In the genomic region with DNA sequence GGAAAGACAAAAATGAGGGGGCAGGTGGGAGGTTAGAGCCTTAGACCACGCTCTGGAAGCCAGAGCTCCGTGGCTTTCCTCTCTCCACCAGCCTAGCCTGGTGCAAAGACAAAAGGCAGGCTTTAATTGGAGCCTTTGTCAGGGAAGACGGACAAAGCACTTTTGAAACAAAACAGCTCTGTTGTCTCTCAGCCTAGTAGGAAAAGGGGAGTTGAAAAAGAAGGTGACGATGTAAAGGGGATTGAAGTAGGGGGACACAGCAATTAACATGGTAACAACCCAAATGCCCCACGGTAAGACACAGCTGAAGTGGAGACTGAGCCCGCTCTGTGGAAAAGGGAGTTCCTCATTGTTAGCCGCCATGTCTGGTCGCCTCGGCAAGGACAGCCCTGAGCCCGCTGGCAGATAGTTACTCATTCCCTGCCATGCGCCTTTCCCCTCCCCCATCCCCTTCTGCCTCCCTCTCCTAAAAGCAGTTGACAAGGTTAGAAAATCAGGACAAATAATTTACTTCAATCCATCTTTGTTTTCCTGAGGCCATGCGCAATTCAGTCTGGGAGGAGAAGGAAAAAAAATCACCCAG, we compare ENCODE assay signal across 12 cellular contexts.
DNase-seq lines count a peak whose midpoint lies in the region; ATAC-seq, FAIRE-seq and TF ChIP-seq lines count a peak whose summit lies in the region.
"Had no signal": no experiment of that assay in that cellular context is flagged by ENCODE, and none has a peak within 500 bp of the region (broad histone marks: within the 10 kb centered on the region; RNA-seq: fewer than 3 reads in every experiment).

No MANE protein-coding gene starts in this region.

- H3K27ac Mint-ChIP-seq in nephron, result no peak overlapping the region

- H3K27ac ChIP-seq in liver (ENCODE audit: low read depth in 1 of 2, low read length in 2 of 2) (peak overlapping the region; percentile 60 to 79), HepG2 (ENCODE audit: extremely low read length, insufficient read depth, low read length) (no peak overlapping the region)
- no peak overlapping the region for H3K27ac ChIP-seq in effector memory CD4-positive, alpha-beta T cell (ENCODE audit: insufficient read depth, low read length, poor library complexity, severe bottlenecking)

- H3K4me2 ChIP-seq in HepG2 (ENCODE audit: low read depth, low read length), result no peak overlapping the region

- no peak for TF ChIP-seq POLR2A in HepG2 (IDR thresholded peaks at IDR 0.05; ENCODE audit: insufficient read depth in 1 of 2, low read depth in 2 of 2, low read length in 2 of 2)

- H3K9me3 Mint-ChIP-seq in nephron, result no peaks in the 10 kb centered on the region

- no peak overlapping the region for H2AFZ ChIP-seq in HepG2 (ENCODE audit: low read length)

- DNase-seq in HepG2 (ENCODE audit: low spot score), result no peak
- DNase-seq in effector memory CD4-positive, alpha-beta T cell, result no peak
- no peak for DNase-seq in glomerular visceral epithelial cell (ENCODE audit: extremely low spot score)
- DNase-seq in activated gamma-delta T cell (lab: John Stamatoyannopoulos, UW), result no peak
- DNase-seq in HPDE6-E6E7 (ENCODE audit: extremely low spot score), result no peak
- DNase-seq: COR-L47 had no signal

- TF ChIP-seq CTCF in liver (IDR thresholded peaks at IDR 0.05; ENCODE audit: low read depth, low read length, missing input control) (no peak), HepG2 (CRISPR knock-in tag; IDR thresholded peaks at IDR 0.05) (no peak), nephron (IDR thresholded peaks at IDR 0.05; ENCODE audit: unreplicated experiment in 3 of 3) (no peak)

- TF ChIP-seq RAD21 in liver (IDR thresholded peaks at IDR 0.05), result no peak
- TF ChIP-seq RAD21 in HepG2 (CRISPR knock-in tag; IDR thresholded peaks at IDR 0.05), result no peak

- H3K4me3 Mint-ChIP-seq in nephron, result peak overlapping the region; percentile 24 to 73 (median 65)

- whole genome bisulfite sequencing in liver, result 80% methylated on average over 12 of the region's 12 CpGs
- WGBS in HepG2 (ENCODE audit: low lambda C conversion rate), result 97% methylated on average over 12 of the region's 12 CpGs

- no TSS peak for BruUV-seq in HepG2 (replicated peaks; lab: Mats Ljungman, UMichigan)

- in situ Hi-C loops in HepG2 (cut with HindIII; ENCODE audit: extremely low pct_ligation_motif_present, low pct_unique_long_range_greater_than_20kb), result no loop called here

- ATAC-seq in HepG2 (no peak), GM18907 (IDR thresholded peaks at IDR 0.05; ENCODE audit: unreplicated experiment) (no peak)

- peaks cover 6% of the 10 kb centered on the region for H3K36me3 Mint-ChIP-seq in nephron (ENCODE audit: low read depth)

- no peak for FAIRE-seq in HepG2 (lab: Jason Lieb, UNC)
- FAIRE-seq: colon, TTC549 had no signal

- peaks cover 30% of the 10 kb centered on the region for H3K4me1 Mint-ChIP-seq in nephron

- no peak overlapping the region for H3K4me3 ChIP-seq in liver (ENCODE audit: low read depth in 1 of 3, low read length in 3 of 3)
- H3K4me3 ChIP-seq in HepG2 (replicated peaks in 1 of 3; ENCODE audit: insufficient read depth in 1 of 3, low read depth in 2 of 3, low read length in 3 of 3), result no peak overlapping the region
- H3K4me3 ChIP-seq in effector memory CD4-positive, alpha-beta T cell (ENCODE audit: insufficient read depth, low read depth, low read length, poor library complexity, severe bottlenecking), result peak overlapping the region; percentile 37
- H3K4me3 ChIP-seq: ovary had no signal

- H3K9ac ChIP-seq in liver (ENCODE audit: low read depth in 1 of 2, low read length in 2 of 2) (no peak overlapping the region), HepG2 (ENCODE audit: insufficient read depth, low read depth, low read length) (no peak overlapping the region)

- H3K79me2 ChIP-seq in HepG2 (ENCODE audit: insufficient read depth, low read length), result no peaks in the 10 kb centered on the region

- peaks cover 0 to 16% (median 13%) of the 10 kb centered on the region in 4 donors for H3K4me1 ChIP-seq in liver (ENCODE audit: control insufficient read depth in 4 of 4, insufficient read depth in 4 of 4, low read length in 3 of 4)
- H3K4me1 ChIP-seq in HepG2 (ENCODE audit: insufficient read depth, low read length), result peaks cover 13% of the 10 kb centered on the region
- H3K4me1 ChIP-seq in effector memory CD4-positive, alpha-beta T cell (ENCODE audit: control insufficient read depth, insufficient read depth, low read length, poor library complexity, severe bottlenecking), result peaks cover 4% of the 10 kb centered on the region

- no peaks in the 10 kb centered on the region for H3K27me3 ChIP-seq in liver (ENCODE audit: control insufficient read depth in 4 of 4, insufficient read depth in 4 of 4, low read length in 3 of 4)
- H3K27me3 ChIP-seq in HepG2 (ENCODE audit: control insufficient read depth in 1 of 2, insufficient read depth in 2 of 2, low read length in 2 of 2), result no peaks in the 10 kb centered on the region
- no peaks in the 10 kb centered on the region for H3K27me3 ChIP-seq in effector memory CD4-positive, alpha-beta T cell (replicated peaks; ENCODE audit: control insufficient read depth, insufficient read depth, low read length, poor library complexity, severe bottlenecking)
- H3K27me3 ChIP-seq: ovary had no signal

- POLR2A ChIA-PET in HepG2 (lab: Yijun Ruan, JAX), result no interaction called here

- H3K36me3 ChIP-seq in liver (ENCODE audit: control insufficient read depth in 4 of 4, insufficient read depth in 3 of 4, low read depth in 1 of 4, low read length in 3 of 4) (peaks cover 0 to 4% (median 0%) of the 10 kb centered on the region in 4 donors), HepG2 (replicated peaks in 1 of 2; ENCODE audit: control insufficient read depth in 1 of 2, insufficient read depth in 2 of 2, low read length in 2 of 2) (peaks cover 0 to 14% of the 10 kb centered on the region in 2 experiments)
- no peaks in the 10 kb centered on the region for H3K36me3 ChIP-seq in effector memory CD4-positive, alpha-beta T cell (ENCODE audit: control insufficient read depth, insufficient read depth, low read length)
- H3K36me3 ChIP-seq: ovary had no signal

- no peak for TF ChIP-seq EP300 in HepG2 (IDR thresholded peaks at IDR 0.05; ENCODE audit: low read depth in 2 of 2, low read length in 2 of 2)
- no peak for TF ChIP-seq EP300 in HepG2 (CRISPR knock-in tag; IDR thresholded peaks at IDR 0.05; ENCODE audit: borderline replicate concordance)

- no peaks in the 10 kb centered on the region for H3K27me3 Mint-ChIP-seq in nephron (ENCODE audit: low read depth)

- H4K20me1 ChIP-seq in HepG2 (ENCODE audit: insufficient read depth, low read length), result no peaks in the 10 kb centered on the region

- intact Hi-C loops in HepG2 (cut with micrococcal nuclease; ENCODE audit: unreplicated experiment), result no loop called here

- H3K9me3 ChIP-seq in liver (ENCODE audit: control insufficient read depth in 4 of 4, low read length in 3 of 4) (no peaks in the 10 kb centered on the region), HepG2 (ENCODE audit: low read length) (no peaks in the 10 kb centered on the region)
- no peaks in the 10 kb centered on the region for H3K9me3 ChIP-seq in effector memory CD4-positive, alpha-beta T cell (ENCODE audit: control insufficient read depth, low read length)
- H3K9me3 ChIP-seq: ovary had no signal

- CTCF ChIA-PET in HepG2 (lab: Yijun Ruan, JAX; ENCODE audit: low intra/inter-chr PET ratio, low total read pairs), result no interaction called here

TF ChIP-seq in liver, 16 proteins besides CTCF, POLR2A, EP300 and RAD21 (continues in another document):
- no peak for TF ChIP-seq TAF1 (conservative IDR thresholded peaks at IDR 0.05)
- no peak for TF ChIP-seq GABPA (IDR thresholded peaks at IDR 0.05 in 1 of 2, conservative IDR thresholded peaks at IDR 0.05 in 1 of 2)
- TF ChIP-seq, protein P1, sequence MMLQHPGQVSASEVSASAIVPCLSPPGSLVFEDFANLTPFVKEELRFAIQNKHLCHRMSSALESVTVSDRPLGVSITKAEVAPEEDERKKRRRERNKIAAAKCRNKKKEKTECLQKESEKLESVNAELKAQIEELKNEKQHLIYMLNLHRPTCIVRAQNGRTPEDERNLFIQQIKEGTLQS (IDR thresholded peaks at IDR 0.05), result no peak
- TF ChIP-seq JUND (IDR thresholded peaks at IDR 0.05), result no peak
- TF ChIP-seq, protein P2, sequence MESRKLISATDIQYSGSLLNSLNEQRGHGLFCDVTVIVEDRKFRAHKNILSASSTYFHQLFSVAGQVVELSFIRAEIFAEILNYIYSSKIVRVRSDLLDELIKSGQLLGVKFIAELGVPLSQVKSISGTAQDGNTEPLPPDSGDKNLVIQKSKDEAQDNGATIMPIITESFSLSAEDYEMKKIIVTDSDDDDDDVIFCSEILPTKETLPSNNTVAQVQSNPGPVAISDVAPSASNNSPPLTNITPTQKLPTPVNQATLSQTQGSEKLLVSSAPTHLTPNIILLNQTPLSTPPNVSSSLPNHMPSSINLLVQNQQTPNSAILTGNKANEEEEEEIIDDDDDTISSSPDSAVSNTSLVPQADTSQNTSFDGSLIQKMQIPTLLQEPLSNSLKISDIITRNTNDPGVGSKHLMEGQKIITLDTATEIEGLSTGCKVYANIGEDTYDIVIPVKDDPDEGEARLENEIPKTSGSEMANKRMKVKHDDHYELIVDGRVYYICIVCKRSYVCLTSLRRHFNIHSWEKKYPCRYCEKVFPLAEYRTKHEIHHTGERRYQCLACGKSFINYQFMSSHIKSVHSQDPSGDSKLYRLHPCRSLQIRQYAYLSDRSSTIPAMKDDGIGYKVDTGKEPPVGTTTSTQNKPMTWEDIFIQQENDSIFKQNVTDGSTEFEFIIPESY (IDR thresholded peaks at IDR 0.05), result no peak

TF ChIP-seq in HepG2, 621 proteins besides CTCF, POLR2A, EP300 and RAD21 (continues in another document):
- TF ChIP-seq ZNF138 (CRISPR knock-in tag; IDR thresholded peaks at IDR 0.05; ENCODE audit: low read depth) (no peak), ZNF546 (CRISPR knock-in tag; conservative IDR thresholded peaks at IDR 0.05) (no peak)
- TF ChIP-seq, protein P3, sequence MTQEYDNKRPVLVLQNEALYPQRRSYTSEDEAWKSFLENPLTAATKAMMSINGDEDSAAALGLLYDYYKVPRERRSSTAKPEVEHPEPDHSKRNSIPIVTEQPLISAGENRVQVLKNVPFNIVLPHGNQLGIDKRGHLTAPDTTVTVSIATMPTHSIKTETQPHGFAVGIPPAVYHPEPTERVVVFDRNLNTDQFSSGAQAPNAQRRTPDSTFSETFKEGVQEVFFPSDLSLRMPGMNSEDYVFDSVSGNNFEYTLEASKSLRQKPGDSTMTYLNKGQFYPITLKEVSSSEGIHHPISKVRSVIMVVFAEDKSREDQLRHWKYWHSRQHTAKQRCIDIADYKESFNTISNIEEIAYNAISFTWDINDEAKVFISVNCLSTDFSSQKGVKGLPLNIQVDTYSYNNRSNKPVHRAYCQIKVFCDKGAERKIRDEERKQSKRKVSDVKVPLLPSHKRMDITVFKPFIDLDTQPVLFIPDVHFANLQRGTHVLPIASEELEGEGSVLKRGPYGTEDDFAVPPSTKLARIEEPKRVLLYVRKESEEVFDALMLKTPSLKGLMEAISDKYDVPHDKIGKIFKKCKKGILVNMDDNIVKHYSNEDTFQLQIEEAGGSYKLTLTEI (CRISPR knock-in tag; conservative IDR thresholded peaks at IDR 0.05), result no peak

Comparison
In these comparisons a context has a peak if more than half of its experiments do, and no peak if none do; other contexts are left out.
1. H3K27ac ChIP-seq: peak in liver (2 of 2); none in HepG2 (single experiment) and effector memory CD4-positive, alpha-beta T cell (single experiment).